Comparison of ENCODE assay signal across 8 cellular contexts in the genomic region with DNA sequence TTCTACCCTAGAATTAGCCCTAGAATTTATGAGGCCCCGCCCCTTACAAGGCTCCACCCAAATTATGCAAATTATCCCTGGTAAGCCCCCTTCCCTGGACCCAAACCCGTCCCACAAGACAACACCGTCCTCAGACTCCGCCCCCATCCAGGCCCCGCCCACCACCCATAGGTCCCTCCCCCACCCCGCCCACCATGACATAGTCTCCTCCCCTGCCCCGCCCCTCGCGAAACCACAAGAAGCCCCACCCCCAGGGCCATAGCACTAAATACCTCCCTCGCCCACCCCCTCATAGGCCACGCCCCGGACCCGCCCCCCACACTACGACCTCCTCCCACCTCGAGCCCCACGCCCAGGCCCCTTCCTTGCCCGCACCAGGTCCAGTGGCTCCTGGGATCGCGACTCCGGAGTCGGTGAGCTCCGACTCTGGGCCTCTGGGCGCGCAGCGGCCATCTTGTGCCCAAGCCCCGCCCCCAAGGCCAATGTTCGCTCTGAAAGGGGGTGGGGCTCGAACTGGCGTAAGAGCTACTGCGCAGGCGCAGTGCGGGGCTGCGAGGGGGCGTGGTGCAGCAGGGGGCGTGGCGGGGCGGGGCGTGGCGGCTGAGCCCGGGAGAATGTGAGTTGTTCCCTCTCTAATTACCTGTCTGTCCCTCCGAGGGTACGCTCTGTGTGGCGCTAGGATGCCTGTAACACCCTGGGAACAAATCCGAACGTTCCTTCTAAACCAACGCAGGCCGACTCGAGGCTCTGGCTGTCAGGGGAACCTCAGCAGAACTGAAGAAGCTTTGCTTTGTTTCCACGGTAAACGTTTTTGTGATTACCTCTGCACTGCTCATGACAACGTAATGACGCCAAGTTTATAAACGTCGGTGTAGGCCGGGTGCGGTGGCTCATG. TPM values are rescaled to one million over a fixed set of nuclear protein-coding genes. Genes with fewer than 3 reads are reported as not detected.
DNase-seq lines count a peak whose midpoint lies in the region; ATAC-seq and TF ChIP-seq lines count a peak whose summit lies in the region.

A gene with protein sequence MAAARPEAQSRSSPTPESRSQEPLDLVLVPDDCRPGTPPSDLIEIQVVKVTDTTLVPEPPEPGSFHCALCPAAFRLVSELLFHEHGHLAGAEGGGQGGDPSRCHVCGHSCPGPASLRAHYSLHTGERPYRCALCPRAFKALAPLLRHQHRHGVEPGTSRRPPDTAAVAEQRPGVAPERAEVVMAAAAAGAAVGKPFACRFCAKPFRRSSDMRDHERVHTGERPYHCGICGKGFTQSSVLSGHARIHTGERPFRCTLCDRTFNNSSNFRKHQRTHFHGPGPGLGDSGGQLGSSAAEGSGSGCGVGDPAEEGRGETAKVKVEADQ (minus strand): TSS at position 458 of the 895 bp plus-strand sequence. CDS start 5 bp downstream, at position 453.

- intact Hi-C loops in activated T-helper 2 cell treated with anti-CD3 and anti-CD28 coated beads, Interferon-gamma antibody, Interleukin-2, Interleukin-4, amounts not matched to agents 10 μg/mL and 5 μg/mL and 100 μg/mL, durations not matched to agents 14 hours and 24 hours and 36 hours (cut with micrococcal nuclease) = loop anchor here (1.0 to 10.0 kb wide), 5 partner anchors 19 to 1162 kb away; a partner anchor contains a TSS

- H3K27ac Mint-ChIP-seq in activated T-helper 2 cell treated with anti-CD3 and anti-CD28 coated beads, Interferon-gamma antibody, Interleukin-2, Interleukin-4, amounts not matched to agents 10 μg/mL and 5 μg/mL and 100 μg/mL, durations not matched to agents 14 hours and 24 hours and 36 hours = peak within 1 kb of the TSS; percentile 98
- peak within 1 kb of the TSS; percentile 81 to 99 (median 98) for H3K27ac Mint-ChIP-seq in naive thymus-derived CD8-positive, alpha-beta T cell
- H3K27ac Mint-ChIP-seq in stimulated activated effector memory CD8-positive, alpha-beta T cell treated with anti-CD3 and anti-CD28 coated beads, Interleukin-12 subunit alpha, Interleukin-12 subunit beta, amount 100 ng/mL, for 72 hours = peak within 1 kb of the TSS; percentile 95

- TF ChIP-seq CTCF in fibroblast of mammary gland (conservative IDR thresholded peaks at IDR 0.05; ENCODE audit: control insufficient read depth, insufficient read depth, low read depth, low read length) = no peak

- peak within 1 kb of the TSS; percentile 72 for H3K4me3 ChIP-seq in fibroblast of mammary gland (ENCODE audit: control insufficient read depth, low read depth, low read length)

- DNase-seq in Ammon's horn (ENCODE audit: low spot score) = peak; percentile 96
- DNase-seq in LoVo (ENCODE audit: low spot score) = peak; percentile 95
- peak; percentile 90 for DNase-seq in RKO (ENCODE audit: low spot score)
- DNase-seq in activated T-helper 2 cell treated with anti-CD3 and anti-CD28 coated beads, Interferon-gamma antibody, Interleukin-2, Interleukin-4, amounts not matched to agents 10 μg/mL and 5 μg/mL and 100 μg/mL, durations not matched to agents 14 hours and 24 hours and 36 hours (ENCODE audit: low spot score) = peak; percentile 89
- DNase-seq in fibroblast of mammary gland (ENCODE audit: low read depth) = peak; percentile 86
- DNase-seq in naive thymus-derived CD8-positive, alpha-beta T cell = peak; percentile 87 to 97 (median 95)
- peak; percentile 98 for DNase-seq in stimulated activated effector memory CD8-positive, alpha-beta T cell treated with anti-CD3 and anti-CD28 coated beads, Interleukin-12 subunit alpha, Interleukin-12 subunit beta, amount 100 ng/mL, for 72 hours (ENCODE audit: low spot score in 2 of 2)

- peaks cover 6% of the 10 kb centered on the region for H3K27me3 Mint-ChIP-seq in activated T-helper 2 cell treated with anti-CD3 and anti-CD28 coated beads, Interferon-gamma antibody, Interleukin-2, Interleukin-4, amounts not matched to agents 10 μg/mL and 5 μg/mL and 100 μg/mL, durations not matched to agents 14 hours and 24 hours and 36 hours (ENCODE audit: low read depth)
- no peaks in the 10 kb centered on the region for H3K27me3 Mint-ChIP-seq in naive thymus-derived CD8-positive, alpha-beta T cell

- POLR2A ChIA-PET in naive thymus-derived CD8-positive, alpha-beta T cell (lab: Charles Lee) = interaction anchor here (0.6 to 6.0 kb wide), 15 partner anchors 9 to 370 kb away, joined by 3 to 76 read pairs (median 7); a partner anchor contains a TSS

- no peaks in the 10 kb centered on the region for H3K9me3 Mint-ChIP-seq in activated T-helper 2 cell treated with anti-CD3 and anti-CD28 coated beads, Interferon-gamma antibody, Interleukin-2, Interleukin-4, amounts not matched to agents 10 μg/mL and 5 μg/mL and 100 μg/mL, durations not matched to agents 14 hours and 24 hours and 36 hours
- H3K9me3 Mint-ChIP-seq in naive thymus-derived CD8-positive, alpha-beta T cell = peaks cover 0 to 2% (median 0%) of the 10 kb centered on the region in 9 donors
- no peaks in the 10 kb centered on the region for H3K9me3 Mint-ChIP-seq in stimulated activated effector memory CD8-positive, alpha-beta T cell treated with anti-CD3 and anti-CD28 coated beads, Interleukin-12 subunit alpha, Interleukin-12 subunit beta, amount 100 ng/mL, for 72 hours

- peak within 1 kb of the TSS; percentile 89 for H3K4me3 Mint-ChIP-seq in activated T-helper 2 cell treated with anti-CD3 and anti-CD28 coated beads, Interferon-gamma antibody, Interleukin-2, Interleukin-4, amounts not matched to agents 10 μg/mL and 5 μg/mL and 100 μg/mL, durations not matched to agents 14 hours and 24 hours and 36 hours (ENCODE audit: low read depth)
- H3K4me3 Mint-ChIP-seq in naive thymus-derived CD8-positive, alpha-beta T cell = peak within 1 kb of the TSS; percentile 85 to 97 (median 89)
- H3K4me3 Mint-ChIP-seq in stimulated activated effector memory CD8-positive, alpha-beta T cell treated with anti-CD3 and anti-CD28 coated beads, Interleukin-12 subunit alpha, Interleukin-12 subunit beta, amount 100 ng/mL, for 72 hours = peak within 1 kb of the TSS; percentile 76

- ATAC-seq in GM19397 (IDR thresholded peaks at IDR 0.05; ENCODE audit: unreplicated experiment) = peak; percentile 66
- ATAC-seq in naive thymus-derived CD8-positive, alpha-beta T cell = peak; percentile 60
- ATAC-seq in stimulated activated effector memory CD8-positive, alpha-beta T cell treated with anti-CD3 and anti-CD28 coated beads, Interleukin-12 subunit alpha, Interleukin-12 subunit beta, amount 100 ng/mL, for 72 hours = peak; percentile 71

- H3K4me1 Mint-ChIP-seq in activated T-helper 2 cell treated with anti-CD3 and anti-CD28 coated beads, Interferon-gamma antibody, Interleukin-2, Interleukin-4, amounts not matched to agents 10 μg/mL and 5 μg/mL and 100 μg/mL, durations not matched to agents 14 hours and 24 hours and 36 hours (ENCODE audit: low read depth) = peaks cover 36% of the 10 kb centered on the region
- H3K4me1 Mint-ChIP-seq in naive thymus-derived CD8-positive, alpha-beta T cell = peaks cover 26 to 65% (median 56%) of the 10 kb centered on the region in 4 donors
- peaks cover 33% of the 10 kb centered on the region for H3K4me1 Mint-ChIP-seq in stimulated activated effector memory CD8-positive, alpha-beta T cell treated with anti-CD3 and anti-CD28 coated beads, Interleukin-12 subunit alpha, Interleukin-12 subunit beta, amount 100 ng/mL, for 72 hours

- H3K36me3 Mint-ChIP-seq in activated T-helper 2 cell treated with anti-CD3 and anti-CD28 coated beads, Interferon-gamma antibody, Interleukin-2, Interleukin-4, amounts not matched to agents 10 μg/mL and 5 μg/mL and 100 μg/mL, durations not matched to agents 14 hours and 24 hours and 36 hours (ENCODE audit: low read depth) = peaks cover 17% of the 10 kb centered on the region
- no peaks in the 10 kb centered on the region for H3K36me3 Mint-ChIP-seq in naive thymus-derived CD8-positive, alpha-beta T cell
- peaks cover 45% of the 10 kb centered on the region for H3K36me3 Mint-ChIP-seq in stimulated activated effector memory CD8-positive, alpha-beta T cell treated with anti-CD3 and anti-CD28 coated beads, Interleukin-12 subunit alpha, Interleukin-12 subunit beta, amount 100 ng/mL, for 72 hours

RNA-seq across cellular contexts. Expression of the gene that starts here (rescaled TPM):
- 4.3 and 4.9 TPM in 2 replicates for total RNA-seq in activated T-helper 2 cell treated with anti-CD3 and anti-CD28 coated beads, Interferon-gamma antibody, Interleukin-2, Interleukin-4, amounts not matched to agents 10 μg/mL and 5 μg/mL and 100 μg/mL, durations not matched to agents 14 hours and 24 hours and 36 hours
- total RNA-seq in naive thymus-derived CD8-positive, alpha-beta T cell = 1 to 10 TPM; 8.1 to 9.2 TPM
- polyA plus RNA-seq in naive thymus-derived CD8-positive, alpha-beta T cell = 1 to 10 TPM in 2 of 3 donors, under 1 TPM in 1; 0.64 to 1.4 (median 1.1) TPM

Comparison
In these comparisons a context has a peak if more than half of its experiments do, and no peak if none do; other contexts are left out.
1. Peak in every context shown above with its lines: DNase-seq, ATAC-seq and H3K4me3 ChIP-seq.